In genomic region chr3:58177747-58178527, GRCh38 we compare ENCODE assay signal across 8 cellular contexts. TPM values are rescaled to one million over a fixed set of nuclear protein-coding genes. Genes with fewer than 3 reads are reported as not detected.
DNase-seq lines count a peak whose midpoint lies in the region; ATAC-seq and TF ChIP-seq lines count a peak whose summit lies in the region.

No MANE protein-coding gene starts in this region.

- no peak overlapping the region for H3K14ac ChIP-seq in trophoblast cell (ENCODE audit: low read length)

- no peak overlapping the region for H3K4ac ChIP-seq in trophoblast cell (ENCODE audit: low read depth, low read length)

- DNase-seq in CD4-positive, alpha-beta memory T cell, result peak; percentile 78 to 81 (median 79)
- peak in 71 of 76 experiments; percentile 11 to 87 (median 66) for DNase-seq in HUDEP-2 (lab: John Stamatoyannopoulos, UW; ENCODE audit: unreplicated experiment in 76 of 76)
- DNase-seq in SK-N-DZ (ENCODE audit: low spot score), result peak; percentile 77
- peak; percentile 83 to 95 for DNase-seq in activated naive CD4-positive, alpha-beta T cell treated with anti-CD3 and anti-CD28 coated beads, Interleukin-2, amount 50 U/mL, for 72 hours (ENCODE audit: low spot score in 2 of 2)
- DNase-seq in cardiac muscle cell (ENCODE audit: low read depth in 1 of 2, low spot score in 1 of 2), result peak; percentile 87 to 89
- DNase-seq in trophoblast cell, result peak; percentile 71 to 88
- DNase-seq in tibial nerve (ENCODE audit: low spot score in 2 of 2), result peak; percentile 84 to 94

- H3K27me3 Mint-ChIP-seq in CD4-positive, alpha-beta memory T cell, result no peaks in the 10 kb centered on the region

- H3K4me3 Mint-ChIP-seq in CD4-positive, alpha-beta memory T cell, result peak overlapping the region; percentile 42 to 81 (median 74)

- WGBS in trophoblast cell (ENCODE audit: extremely low coverage, insufficient coverage, insufficient read length), result no CpG with 5 or more reads among the region's 46 CpGs
- WGBS in tibial nerve, 2 donors, result 10 to 14% methylated on average over 33 to 39 of the region's 46 CpGs

- peak overlapping the region; percentile 74 for H4K8ac ChIP-seq in trophoblast cell (ENCODE audit: low read depth, low read length)

- POLR2A ChIA-PET in CD4-positive, alpha-beta memory T cell (lab: Charles Lee; ENCODE audit: partially characterized antibody), result interaction anchor here (0.6 to 2.0 kb wide), 3 partner anchors 60 to 128 kb away, joined by 3 to 5 read pairs (median 3); partner anchors contain the start of genes ABHD6, HTD2 and RPP14

- intact Hi-C loops in CD4-positive, alpha-beta memory T cell (cut with micrococcal nuclease), result loop anchor here (1.0 to 5.0 kb wide), 3 partner anchors 39 to 170 kb away; partner anchors contain the start of genes FLNB, HTD2 and RPP14

- H4K91ac ChIP-seq in trophoblast cell (ENCODE audit: low read depth, low read length), result peak overlapping the region; percentile 55

- H2BK5ac ChIP-seq in trophoblast cell (ENCODE audit: low read depth, low read length, poor library complexity), result no peak overlapping the region

- no peaks in the 10 kb centered on the region for H3K27me3 ChIP-seq in CD4-positive, alpha-beta memory T cell (ENCODE audit: insufficient read depth, low read length)
- H3K27me3 ChIP-seq in cardiac muscle cell (peaks cover 11% of the 10 kb centered on the region), trophoblast cell (ENCODE audit: insufficient read depth, low read length) (no peaks in the 10 kb centered on the region), tibial nerve (no peaks in the 10 kb centered on the region)

- H3K4me1 ChIP-seq in CD4-positive, alpha-beta memory T cell (ENCODE audit: insufficient read depth, low read length), result peaks cover 17% of the 10 kb centered on the region
- H3K4me1 ChIP-seq in cardiac muscle cell (ENCODE audit: low read depth), result peaks cover 7% of the 10 kb centered on the region
- H3K4me1 ChIP-seq in trophoblast cell (ENCODE audit: control insufficient read depth in 1 of 2, insufficient read depth in 2 of 2, low read length in 2 of 2), result peaks cover 7% of the 10 kb centered on the region in 2 experiments
- peaks cover 0 to 58% (median 28%) of the 10 kb centered on the region in 4 donors for H3K4me1 ChIP-seq in tibial nerve

- H3K79me1 ChIP-seq in trophoblast cell (ENCODE audit: low read length), result peaks cover 3% of the 10 kb centered on the region

- H2AFZ ChIP-seq in trophoblast cell (ENCODE audit: insufficient read depth, low read length, poor library complexity), result peak overlapping the region; percentile 51

- TF ChIP-seq CTCF in cardiac muscle cell (IDR thresholded peaks at IDR 0.05; ENCODE audit: low read depth, low read length) (peak; percentile 90), tibial nerve (IDR thresholded peaks at IDR 0.05) (peak; percentile 93 to 96 (median 95))

- no peak overlapping the region for H3K27ac ChIP-seq in CD4-positive, alpha-beta memory T cell (ENCODE audit: low read depth, low read length)
- H3K27ac ChIP-seq in cardiac muscle cell (no peak overlapping the region), trophoblast cell (ENCODE audit: low read depth, low read length) (no peak overlapping the region), tibial nerve (peak overlapping the region; percentile 23 to 87 (median 58))

- H3K36me3 Mint-ChIP-seq in CD4-positive, alpha-beta memory T cell, result peaks cover 0 to 2% of the 10 kb centered on the region in 2 donors
- no peaks in the 10 kb centered on the region for H3K36me3 Mint-ChIP-seq in activated naive CD4-positive, alpha-beta T cell treated with anti-CD3 and anti-CD28 coated beads, Interleukin-2, amount 50 U/mL, for 72 hours

- H3K4me1 Mint-ChIP-seq in CD4-positive, alpha-beta memory T cell, result peaks cover 3 to 17% (median 11%) of the 10 kb centered on the region in 4 donors

- H3K9ac ChIP-seq in trophoblast cell (ENCODE audit: low read length), result no peak overlapping the region

- peak overlapping the region; percentile 66 for H2BK12ac ChIP-seq in trophoblast cell (ENCODE audit: low read length)

- no peak overlapping the region for H2AK5ac ChIP-seq in trophoblast cell (ENCODE audit: low read length)

- H3K4me3 ChIP-seq in CD4-positive, alpha-beta memory T cell (ENCODE audit: low read length in 2 of 2), result peak overlapping the region in 1 of 2 donors; percentile 38
- H3K4me3 ChIP-seq in cardiac muscle cell (peak overlapping the region; percentile 24), trophoblast cell (ENCODE audit: low read depth, low read length) (no peak overlapping the region), tibial nerve (peak overlapping the region; percentile 30 to 56 (median 38))

- H3K18ac ChIP-seq in trophoblast cell (ENCODE audit: low read length), result no peak overlapping the region

- no peaks in the 10 kb centered on the region for H3K36me3 ChIP-seq in CD4-positive, alpha-beta memory T cell (ENCODE audit: insufficient read depth, low read length)
- H3K36me3 ChIP-seq in cardiac muscle cell (no peaks in the 10 kb centered on the region), trophoblast cell (ENCODE audit: control insufficient read depth in 1 of 2, insufficient read depth in 2 of 2, low read length in 2 of 2) (no peaks in the 10 kb centered on the region), tibial nerve (no peaks in the 10 kb centered on the region)

- TF ChIP-seq POLR2A in tibial nerve (IDR thresholded peaks at IDR 0.05), result no peak

- CTCF ChIA-PET in CD4-positive, alpha-beta memory T cell (lab: Charles Lee; ENCODE audit: partially characterized antibody), result interaction anchor here (0.7 to 5.9 kb wide), 21 partner anchors 11 to 237 kb away, joined by 3 to 59 read pairs (median 3); partner anchors contain the start of genes FLNB, HTD2 and RPP14

- peak overlapping the region; percentile 66 for H4K12ac ChIP-seq in trophoblast cell (ENCODE audit: low read depth, low read length)

- peak; percentile 87 for ATAC-seq in GM19455 (IDR thresholded peaks at IDR 0.05; ENCODE audit: unreplicated experiment)
- peak; percentile 85 to 86 for ATAC-seq in activated naive CD4-positive, alpha-beta T cell treated with anti-CD3 and anti-CD28 coated beads, Interleukin-2, amount 50 U/mL, for 72 hours

- peak overlapping the region in 1 of 7 donors; percentile 25 for H3K27ac Mint-ChIP-seq in CD4-positive, alpha-beta memory T cell
- no peak overlapping the region for H3K27ac Mint-ChIP-seq in activated naive CD4-positive, alpha-beta T cell treated with anti-CD3 and anti-CD28 coated beads, Interleukin-2, amount 50 U/mL, for 72 hours

- H3K23ac ChIP-seq in trophoblast cell (ENCODE audit: low read length), result no peak overlapping the region

- peak overlapping the region; percentile 70 for H3K4me2 ChIP-seq in trophoblast cell (ENCODE audit: low read length)

- no peaks in the 10 kb centered on the region for H3K9me3 ChIP-seq in CD4-positive, alpha-beta memory T cell (ENCODE audit: control insufficient read depth in 1 of 2, low read length in 2 of 2)
- H3K9me3 ChIP-seq in cardiac muscle cell (ENCODE audit: low read depth) (no peaks in the 10 kb centered on the region), trophoblast cell (ENCODE audit: insufficient read depth, low read depth, low read length) (peaks cover 2% of the 10 kb centered on the region), tibial nerve (no peaks in the 10 kb centered on the region)

- no peak overlapping the region for H2BK120ac ChIP-seq in trophoblast cell (ENCODE audit: insufficient read depth, low read length, poor library complexity)

- H3K9me3 Mint-ChIP-seq in CD4-positive, alpha-beta memory T cell, result no peaks in the 10 kb centered on the region
- H3K9me3 Mint-ChIP-seq in activated naive CD4-positive, alpha-beta T cell treated with anti-CD3 and anti-CD28 coated beads, Interleukin-2, amount 50 U/mL, for 72 hours, result no peaks in the 10 kb centered on the region

- peak in 1 of 2 donors; percentile 44 for TF ChIP-seq EP300 in tibial nerve (IDR thresholded peaks at IDR 0.05)

- no peaks in the 10 kb centered on the region for H3K79me2 ChIP-seq in trophoblast cell (ENCODE audit: control insufficient read depth, insufficient read depth, low read length, poor library complexity)

RNA-seq across cellular contexts. Expression of gene DNASE1L3, which starts 32.8 kb away (rescaled TPM):
- total RNA-seq in CD4-positive, alpha-beta memory T cell, result not detected
- polyA plus RNA-seq in CD4-positive, alpha-beta memory T cell, result not detected
- polyA plus RNA-seq in SK-N-DZ (2014; cell fraction: cytosol; rRNA removed), result not detected in 2 replicates
- 1.4 TPM in 1 of 2 replicates, not detected in the other for polyA plus RNA-seq in SK-N-DZ (2014; cell fraction: nucleus; rRNA removed)
- not detected for total RNA-seq in activated naive CD4-positive, alpha-beta T cell treated with anti-CD3 and anti-CD28 coated beads, Interleukin-2, amount 50 U/mL, for 72 hours
- total RNA-seq in cardiac muscle cell (0.21 and 0.39 TPM in 2 replicates), tibial nerve (10 to 100 TPM in 1 of 4 donors, 1 to 10 TPM in 2, under 1 TPM in 1; 0.39 to 12.9 (median 1.5) TPM)
- polyA plus RNA-seq in cardiac muscle cell, result 0.51 and 0.94 TPM in 2 replicates
- polyA plus RNA-seq in trophoblast cell (2013), result 1.5 and 1.9 TPM in 2 replicates

RNA-seq across cellular contexts. Expression of gene ABHD6, which starts 59.7 kb away (rescaled TPM):
- total RNA-seq in CD4-positive, alpha-beta memory T cell, result 1 to 10 TPM; 5.1 to 7.2 TPM
- 1 to 10 TPM; 4.7 to 8.2 TPM for polyA plus RNA-seq in CD4-positive, alpha-beta memory T cell
- polyA plus RNA-seq in SK-N-DZ (2014; cell fraction: cytosol; rRNA removed), result 10.0 and 15.6 TPM in 2 replicates
- polyA plus RNA-seq in SK-N-DZ (2014; cell fraction: nucleus; rRNA removed), result 6.2 and 8.6 TPM in 2 replicates
- 1 to 10 TPM; 3.5 to 5.5 TPM for total RNA-seq in activated naive CD4-positive, alpha-beta T cell treated with anti-CD3 and anti-CD28 coated beads, Interleukin-2, amount 50 U/mL, for 72 hours
- 13.4 and 31.4 TPM in 2 replicates for total RNA-seq in cardiac muscle cell
- 12.9 and 32.7 TPM in 2 replicates for polyA plus RNA-seq in cardiac muscle cell
- 7.5 and 8.2 TPM in 2 replicates for polyA plus RNA-seq in trophoblast cell (2013)
- 10 to 100 TPM; 18.8 to 29.7 (median 19.5) TPM for total RNA-seq in tibial nerve

Comparison
In these comparisons a context has a peak if more than half of its experiments do, and no peak if none do; other contexts are left out.
1. H3K27ac ChIP-seq: peak in tibial nerve (4 of 4); none in CD4-positive, alpha-beta memory T cell (single experiment), cardiac muscle cell (single experiment) and trophoblast cell (single experiment).
2. Peak in every context shown above with its lines, with median percentiles within 50 percentile points of each other: DNase-seq.